ENCODE assay signal across 2 cellular contexts in genomic region chr19:44746616-44746945, GRCh38.
TF ChIP-seq lines count a peak whose summit lies in the region.

No MANE protein-coding gene starts in this region.

TF ChIP-seq in HCT116, 20 proteins besides CTCF, POLR2A, EP300 and RAD21:
- TF ChIP-seq ELF1 (IDR thresholded peaks at IDR 0.05; ENCODE audit: borderline replicate concordance, low read depth) (no peak), POLR2AphosphoS5 (IDR thresholded peaks at IDR 0.05; ENCODE audit: low read depth, low read length) (no peak)

TF ChIP-seq in HEK293T, 16 proteins besides CTCF, POLR2A, EP300 and RAD21:
- no peak for TF ChIP-seq FOXK2 (IDR thresholded peaks at IDR 0.05)
- no peak for TF ChIP-seq TARDBP (IDR thresholded peaks at IDR 0.05)
- TF ChIP-seq CTBP1 (IDR thresholded peaks at IDR 0.05; ENCODE audit: borderline replicate concordance) = no peak
- no peak for TF ChIP-seq SUZ12 (IDR thresholded peaks at IDR 0.05)
- no peak for TF ChIP-seq SP1 (IDR thresholded peaks at IDR 0.05)
- TF ChIP-seq LEF1 (IDR thresholded peaks at IDR 0.05; ENCODE audit: borderline replicate concordance) = no peak
- TF ChIP-seq, protein P1, sequence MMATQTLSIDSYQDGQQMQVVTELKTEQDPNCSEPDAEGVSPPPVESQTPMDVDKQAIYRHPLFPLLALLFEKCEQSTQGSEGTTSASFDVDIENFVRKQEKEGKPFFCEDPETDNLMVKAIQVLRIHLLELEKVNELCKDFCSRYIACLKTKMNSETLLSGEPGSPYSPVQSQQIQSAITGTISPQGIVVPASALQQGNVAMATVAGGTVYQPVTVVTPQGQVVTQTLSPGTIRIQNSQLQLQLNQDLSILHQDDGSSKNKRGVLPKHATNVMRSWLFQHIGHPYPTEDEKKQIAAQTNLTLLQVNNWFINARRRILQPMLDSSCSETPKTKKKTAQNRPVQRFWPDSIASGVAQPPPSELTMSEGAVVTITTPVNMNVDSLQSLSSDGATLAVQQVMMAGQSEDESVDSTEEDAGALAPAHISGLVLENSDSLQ (IDR thresholded peaks at IDR 0.05) = no peak
- TF ChIP-seq NFRKB (IDR thresholded peaks at IDR 0.05) = no peak
- no peak for TF ChIP-seq HDGF (IDR thresholded peaks at IDR 0.05; ENCODE audit: borderline replicate concordance)
- TF ChIP-seq BHLHE40 (IDR thresholded peaks at IDR 0.05; ENCODE audit: borderline replicate concordance) = no peak
- TF ChIP-seq ELF4 (IDR thresholded peaks at IDR 0.05) = no peak
- no peak for TF ChIP-seq FOXA1 (IDR thresholded peaks at IDR 0.05)
- TF ChIP-seq ZNF384 (IDR thresholded peaks at IDR 0.05) = no peak
- no peak for TF ChIP-seq L3MBTL2 (conservative IDR thresholded peaks at IDR 0.05)
- TF ChIP-seq ARNT (IDR thresholded peaks at IDR 0.05) = no peak
- no peak for TF ChIP-seq FOXM1 (IDR thresholded peaks at IDR 0.05; ENCODE audit: borderline replicate concordance)
